30 cellular contexts compared by ENCODE assay signal in the genomic region with DNA sequence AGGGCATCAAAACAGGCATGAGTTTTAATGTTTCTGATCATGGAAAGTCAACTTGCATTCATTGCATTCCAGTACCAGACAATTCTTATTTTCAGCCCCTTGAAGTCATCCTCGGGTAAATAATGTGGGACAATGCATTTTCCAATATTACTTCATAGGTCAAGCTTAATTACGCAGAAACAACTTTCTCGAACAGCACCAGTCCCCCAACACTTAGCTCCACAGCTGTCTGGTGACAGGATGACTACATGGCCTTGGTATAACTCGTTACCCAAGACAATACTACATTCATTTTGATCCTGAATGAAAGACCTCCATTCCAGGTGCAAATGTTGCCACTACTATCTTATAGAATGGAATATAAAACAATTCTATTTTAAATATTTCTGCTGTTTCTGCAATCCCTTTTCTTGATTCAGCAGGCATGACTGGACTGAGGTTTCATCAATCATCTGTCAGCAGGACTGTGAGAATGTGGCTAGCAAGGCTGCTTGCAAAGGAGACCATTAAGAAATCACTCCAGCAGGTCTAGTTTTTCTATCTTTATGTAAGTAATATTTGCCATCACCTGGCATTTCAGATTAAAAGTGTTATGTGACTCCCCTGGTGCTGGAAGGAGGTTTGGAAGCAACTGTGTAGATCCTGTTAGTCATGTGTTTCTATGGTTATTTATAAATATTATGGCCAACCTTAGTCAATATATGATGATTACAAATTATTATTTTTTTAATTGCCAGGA.
A peak's percentile ranks its signal among the peaks of the same experiment; 100 is the strongest.
DNase-seq lines count a peak whose midpoint lies in the region; ATAC-seq and TF ChIP-seq lines count a peak whose summit lies in the region.
"Had no signal": no experiment of that assay in that cellular context is flagged by ENCODE, and none has a peak within 500 bp of the region (broad histone marks: within the 10 kb centered on the region; RNA-seq: fewer than 3 reads in every experiment).

No MANE protein-coding gene starts in this region.

- H3K36me3 Mint-ChIP-seq in MCF 10A (ENCODE audit: insufficient read depth, unreplicated experiment), result no peaks in the 10 kb centered on the region
- H3K36me3 Mint-ChIP-seq: CD8-positive, alpha-beta memory T cell; mesothelial cell of epicardium; naive thymus-derived CD8-positive, alpha-beta T cell had no signal

- peaks cover 9% of the 10 kb centered on the region for H3K4me1 Mint-ChIP-seq in MCF 10A (ENCODE audit: insufficient read depth, unreplicated experiment)
- H3K4me1 Mint-ChIP-seq: activated CD4-positive, alpha-beta T cell treated with anti-CD3 and anti-CD28 coated beads, Interleukin-2, amount 10 ng/mL, durations not matched to agents 24 days and 14 days; activated naive CD8-positive, alpha-beta T cell treated with anti-CD3 and anti-CD28 coated beads, Interleukin-2, amount 50 U/mL, for 24 hours; CD8-positive, alpha-beta memory T cell; naive thymus-derived CD8-positive, alpha-beta T cell had no signal

- BruUV-seq in MCF 10A (replicated peaks; lab: Mats Ljungman, UMichigan), result no TSS peak

- H3K27ac ChIP-seq in breast epithelium, result no peak overlapping the region
- no peak overlapping the region for H3K27ac ChIP-seq in prostate gland
- H3K27ac ChIP-seq: A549, brain microvascular endothelial cell, epithelial cell of prostate, hepatocyte, skin epidermis, thyroid gland, vagina, WERI-Rb-1 had no signal

- no peak overlapping the region for H3K4me3 ChIP-seq in breast epithelium
- no peak overlapping the region for H3K4me3 ChIP-seq in prostate gland
- H3K4me3 ChIP-seq: A549, hepatocyte, skin epidermis, thyroid gland, vagina had no signal

- H3K4me3 Mint-ChIP-seq in MCF 10A (ENCODE audit: unreplicated experiment), result no peak overlapping the region
- H3K4me3 Mint-ChIP-seq: activated CD4-positive, alpha-beta T cell treated with anti-CD3 and anti-CD28 coated beads, Interleukin-2, amount 10 ng/mL, durations not matched to agents 24 days and 14 days; activated naive CD8-positive, alpha-beta T cell treated with anti-CD3 and anti-CD28 coated beads, Interleukin-2, amount 50 U/mL, for 24 hours; activated T-cell treated with anti-CD3 and anti-CD28 coated beads, Interleukin-2, amount 50 U/mL, for 24 hours; CD8-positive, alpha-beta memory T cell; mesothelial cell of epicardium; naive thymus-derived CD8-positive, alpha-beta T cell; stimulated activated naive CD8-positive, alpha-beta T cell treated with anti-CD3 and anti-CD28 coated beads, Interleukin-15, Interleukin-2, amounts not matched to agents 100 ng/mL and 50 ng/mL, for 24 hours had no signal

- intact Hi-C loops in MCF 10A (cut with micrococcal nuclease) (no loop called here), breast epithelium (cut with DNase I; ENCODE audit: low total_unique reads) (no loop called here), prostate gland (cut with DNase I) (no loop called here)

- no peaks in the 10 kb centered on the region for H3K27me3 Mint-ChIP-seq in MCF 10A (ENCODE audit: insufficient read depth, unreplicated experiment)
- H3K27me3 Mint-ChIP-seq: activated CD4-positive, alpha-beta T cell treated with anti-CD3 and anti-CD28 coated beads, Interleukin-2, amount 10 ng/mL, durations not matched to agents 24 days and 14 days; activated naive CD8-positive, alpha-beta T cell treated with anti-CD3 and anti-CD28 coated beads, Interleukin-2, amount 50 U/mL, for 24 hours; activated T-cell treated with anti-CD3 and anti-CD28 coated beads, Interleukin-2, amount 50 U/mL, for 24 hours; stimulated activated naive CD8-positive, alpha-beta T cell treated with anti-CD3 and anti-CD28 coated beads, Interleukin-15, Interleukin-2, amounts not matched to agents 100 ng/mL and 50 ng/mL, for 24 hours had no signal

- 84% methylated on average over 4 of the region's 4 CpGs for WGBS in prostate gland

- POLR2A ChIA-PET in MCF 10A (lab: Yijun Ruan, JAX), result interaction anchor here (0.5 to 1.6 kb wide), 6 partner anchors 8 to 480 kb away, joined by 3 to 6 read pairs (median 4); no protein-coding TSS in a partner anchor

- no peak for ATAC-seq in HG02678 (IDR thresholded peaks at IDR 0.05; ENCODE audit: unreplicated experiment)
- ATAC-seq: A549; activated naive CD8-positive, alpha-beta T cell treated with anti-CD3 and anti-CD28 coated beads, Interleukin-2, amount 50 U/mL, for 24 hours; left ventricle myocardium superior; naive thymus-derived CD8-positive, alpha-beta T cell had no signal

- TF ChIP-seq POLR2A in breast epithelium (IDR thresholded peaks at IDR 0.05), result no peak
- TF ChIP-seq POLR2A in prostate gland (IDR thresholded peaks at IDR 0.05), result no peak

- H3K27me3 ChIP-seq in breast epithelium (no peaks in the 10 kb centered on the region), prostate gland (replicated peaks; ENCODE audit: insufficient read depth) (no peaks in the 10 kb centered on the region)
- H3K27me3 ChIP-seq: brain microvascular endothelial cell, hepatocyte, thyroid gland, vagina had no signal

- TF ChIP-seq CTCF in MCF 10A (IDR thresholded peaks at IDR 0.05; ENCODE audit: unreplicated experiment) (no peak), breast epithelium (IDR thresholded peaks at IDR 0.05) (no peak), prostate gland (IDR thresholded peaks at IDR 0.05) (no peak)

- CTCF ChIA-PET in MCF 10A (lab: Yijun Ruan, JAX), result interaction anchor here (0.5 kb wide), 1 partner anchor 36 kb away, joined by 3 read pairs; no protein-coding TSS in a partner anchor

- H3K36me3 ChIP-seq in breast epithelium (no peaks in the 10 kb centered on the region), prostate gland (no peaks in the 10 kb centered on the region)
- H3K36me3 ChIP-seq: BE2C, brain microvascular endothelial cell, thyroid gland, vagina, WERI-Rb-1 had no signal

- no peaks in the 10 kb centered on the region for H3K9me3 ChIP-seq in breast epithelium
- H3K9me3 ChIP-seq in prostate gland, result no peaks in the 10 kb centered on the region
- H3K9me3 ChIP-seq: A549, BE2C, thyroid gland, vagina had no signal

- no peak overlapping the region for H3K27ac Mint-ChIP-seq in MCF 10A (ENCODE audit: low read depth, unreplicated experiment)
- H3K27ac Mint-ChIP-seq: activated CD4-positive, alpha-beta T cell treated with anti-CD3 and anti-CD28 coated beads, Interleukin-2, amount 10 ng/mL, durations not matched to agents 24 days and 14 days; activated naive CD8-positive, alpha-beta T cell treated with anti-CD3 and anti-CD28 coated beads, Interleukin-2, amount 50 U/mL, for 24 hours; activated T-cell treated with anti-CD3 and anti-CD28 coated beads, Interleukin-2, amount 50 U/mL, for 24 hours; CD8-positive, alpha-beta memory T cell; mesothelial cell of epicardium; naive thymus-derived CD8-positive, alpha-beta T cell; stimulated activated naive CD8-positive, alpha-beta T cell treated with anti-CD3 and anti-CD28 coated beads, Interleukin-15, Interleukin-2, amounts not matched to agents 100 ng/mL and 50 ng/mL, for 24 hours had no signal

- no peaks in the 10 kb centered on the region for H3K9me3 Mint-ChIP-seq in MCF 10A (ENCODE audit: unreplicated experiment)
- H3K9me3 Mint-ChIP-seq: activated CD4-positive, alpha-beta T cell treated with anti-CD3 and anti-CD28 coated beads, Interleukin-2, amount 10 ng/mL, durations not matched to agents 24 days and 14 days had no signal

- peak; percentile 19 for DNase-seq in MCF 10A (ENCODE audit: unreplicated experiment)
- DNase-seq in breast epithelium (ENCODE audit: low spot score in 2 of 2), result no peak
- peak; percentile 33 for DNase-seq in astrocyte of the hippocampus (ENCODE audit: low read depth, low spot score)
- peak; percentile 16 for DNase-seq in iris pigment epithelial cell (ENCODE audit: low read depth)
- DNase-seq in Ammon's horn (ENCODE audit: low spot score), result no peak
- DNase-seq in activated CD4-positive, CD25-positive, alpha-beta regulatory T cell (lab: John Stamatoyannopoulos, UW), result no peak
- DNase-seq in prostate gland (ENCODE audit: low spot score), result no peak
- DNase-seq: activated CD4-positive, alpha-beta T cell treated with anti-CD3 and anti-CD28 coated beads, Interleukin-2, amount 10 ng/mL, durations not matched to agents 24 days and 14 days; activated naive CD8-positive, alpha-beta T cell treated with anti-CD3 and anti-CD28 coated beads, Interleukin-2, amount 50 U/mL, for 24 hours; activated T-cell treated with anti-CD3 and anti-CD28 coated beads, Interleukin-2, amount 50 U/mL, for 24 hours; BE2C; brain microvascular endothelial cell; CD8-positive, alpha-beta memory T cell; effector CD4-positive, alpha-beta T cell; GOT3; left ventricle myocardium superior; naive thymus-derived CD8-positive, alpha-beta T cell; NCI-H2081 treated with DMSO at 0.1 percent for 48 hours; NCI-H510A; occipital lobe; thyroid gland; WERI-Rb-1 had no signal

- H3K4me1 ChIP-seq in breast epithelium (no peaks in the 10 kb centered on the region), prostate gland (replicated peaks) (no peaks in the 10 kb centered on the region)
- H3K4me1 ChIP-seq: A549, BE2C, thyroid gland, vagina had no signal

Comparison
In these comparisons a context has a peak if more than half of its experiments do, and no peak if none do; other contexts are left out.
1. DNase-seq: peak in MCF 10A (single experiment), astrocyte of the hippocampus (single experiment) and iris pigment epithelial cell (single experiment); none in breast epithelium (0 of 2), Ammon's horn (single experiment), activated CD4-positive, CD25-positive, alpha-beta regulatory T cell (0 of 4) and prostate gland (single experiment).